Comparison of ENCODE assay signal across 20 cellular contexts in genomic region chr19:6714749-6715555, GRCh38. TPM values are rescaled to one million over a fixed set of nuclear protein-coding genes. Genes with fewer than 3 reads are reported as not detected.
"Had no signal": no experiment of that assay in that cellular context is flagged by ENCODE, and none has a peak within 500 bp of the region (broad histone marks: within the 10 kb centered on the region; RNA-seq: fewer than 3 reads in every experiment).

No MANE protein-coding gene starts in this region.

- H3K27ac ChIP-seq: epithelial cell of prostate, esophagus muscularis mucosa, gastrocnemius medialis, neutrophil, sigmoid colon, skin epidermis, stomach, thoracic aorta, transverse colon had no signal

- H3K4me1 ChIP-seq: gastrocnemius medialis, sigmoid colon, transverse colon had no signal

- H3K4me3 Mint-ChIP-seq: effector memory CD8-positive, alpha-beta T cell; naive thymus-derived CD8-positive, alpha-beta T cell had no signal

- ATAC-seq: effector memory CD8-positive, alpha-beta T cell; gastrocnemius medialis; mucosa of descending colon; naive thymus-derived CD8-positive, alpha-beta T cell had no signal

- H3K36me3 Mint-ChIP-seq: naive thymus-derived CD8-positive, alpha-beta T cell had no signal

- H3K9me3 Mint-ChIP-seq: effector memory CD8-positive, alpha-beta T cell; naive thymus-derived CD8-positive, alpha-beta T cell had no signal

- H3K36me3 ChIP-seq: gastrocnemius medialis, neutrophil, sigmoid colon, stomach, thoracic aorta, transverse colon had no signal

- H3K9me3 ChIP-seq: esophagus muscularis mucosa, gastrocnemius medialis, mucosa of descending colon, neutrophil, sigmoid colon, stomach, thoracic aorta, transverse colon had no signal

- H3K27ac Mint-ChIP-seq: effector memory CD8-positive, alpha-beta T cell had no signal

- H3K4me3 ChIP-seq: esophagus muscularis mucosa, gastrocnemius medialis, mucosa of descending colon, sigmoid colon, skin epidermis, stomach, thoracic aorta, transverse colon had no signal

- DNase-seq: effector memory CD8-positive, alpha-beta T cell; gastrocnemius medialis; glutamatergic neuron; islet precursor cell; sigmoid colon; stimulated activated CD4-positive, alpha-beta T cell treated with anti-CD3 and anti-CD28 coated beads, Interleukin-12 subunit alpha, Interleukin-12 subunit beta, amount 100 ng/mL, for 4 hours; stimulated activated naive CD4-positive, alpha-beta T cell; stomach; substantia nigra; transverse colon had no signal

RNA-seq across cellular contexts. Expression of gene C3, which starts 5.5 kb away (rescaled TPM):
- polyA plus RNA-seq: naive thymus-derived CD8-positive, alpha-beta T cell; neural cell had no signal

RNA-seq across cellular contexts. Expression of gene TNFSF14, which starts 45.0 kb away (rescaled TPM):
- total RNA-seq: gastrocnemius medialis, osteoblast, pulmonary artery endothelial cell had no signal
- polyA plus RNA-seq: neural cell had no signal

RNA-seq across cellular contexts. Expression of gene SH2D3A, which starts 52.3 kb away (rescaled TPM):
- total RNA-seq: gastrocnemius medialis, osteoblast had no signal
